In genomic region chr4:14994242-14994641, GRCh38 we compare ENCODE assay signal across 17 cellular contexts. TPM values are rescaled to one million over a fixed set of nuclear protein-coding genes. Genes with fewer than 3 reads are reported as not detected.
DNase-seq lines count a peak whose midpoint lies in the region; ATAC-seq, FAIRE-seq and TF ChIP-seq lines count a peak whose summit lies in the region.
"Had no signal": no experiment of that assay in that cellular context is flagged by ENCODE, and none has a peak within 500 bp of the region (broad histone marks: within the 10 kb centered on the region; RNA-seq: fewer than 3 reads in every experiment).

No MANE protein-coding gene starts in this region.

- H3K4me2 ChIP-seq in PC-3 (ENCODE audit: low read length): 0 out of 2 replicates have a peak overlapping the region, but pooled peaks have one; percentile 49

- no peaks in the 10 kb centered on the region for H3K9me2 ChIP-seq in PC-3 (replicated peaks; ENCODE audit: low read length)

- H3K4me3 ChIP-seq in PC-3 (ENCODE audit: low read length) (no peak overlapping the region), coronary artery (no peak overlapping the region)
- H3K4me3 ChIP-seq: cardiac muscle cell had no signal

- H3K4me1 Mint-ChIP-seq in activated naive CD4-positive, alpha-beta T cell treated with anti-CD3 and anti-CD28 coated beads, Interleukin-2, amount 10 ng/mL, durations not matched to agents 7 days and 5 days: peaks cover 11% of the 10 kb centered on the region

- H2AFZ ChIP-seq in PC-3 (ENCODE audit: low read length): 0 out of 2 replicates have a peak overlapping the region, but pooled peaks have one; percentile 35

- peaks cover 5% of the 10 kb centered on the region; the same call in 1 of the 2 replicates for H3K4me1 ChIP-seq in PC-3 (ENCODE audit: insufficient read depth, low read length)

- CTCF ChIA-PET in activated naive CD4-positive, alpha-beta T cell treated with anti-CD3 and anti-CD28 coated beads, Interleukin-2, amount 10 ng/mL, durations not matched to agents 7 days and 5 days (lab: Charles Lee): no interaction called here
- CTCF ChIA-PET in PC-3 (lab: Charles Lee): no interaction called here

- H3K27ac Mint-ChIP-seq in activated naive CD4-positive, alpha-beta T cell treated with anti-CD3 and anti-CD28 coated beads, Interleukin-2, amount 50 U/mL, for 72 hours: no peak overlapping the region
- H3K27ac Mint-ChIP-seq in activated naive CD4-positive, alpha-beta T cell treated with anti-CD3 and anti-CD28 coated beads, Interleukin-2, amount 10 ng/mL, durations not matched to agents 7 days and 5 days: no peak overlapping the region
- H3K27ac Mint-ChIP-seq: activated T-helper 2 cell treated with anti-CD3 and anti-CD28 coated beads, Interferon-gamma antibody, Interleukin-2, Interleukin-4, amounts not matched to agents 10 μg/mL and 5 μg/mL and 100 μg/mL, durations not matched to agents 14 hours and 24 hours and 36 hours had no signal

- no peaks in the 10 kb centered on the region for H3K79me2 ChIP-seq in PC-3 (ENCODE audit: low read length)

- FAIRE-seq in urothelium cell line (lab: Jason Lieb, UNC): no peak
- FAIRE-seq: GM12891, GM19239 had no signal

- no peak overlapping the region for H3K9ac ChIP-seq in PC-3 (ENCODE audit: low read length)

- H4K20me1 ChIP-seq in PC-3 (ENCODE audit: low read length): no peaks in the 10 kb centered on the region

- no peaks in the 10 kb centered on the region for H3K9me3 ChIP-seq in PC-3 (ENCODE audit: low read length)

- H3K36me3 ChIP-seq in PC-3 (ENCODE audit: low read depth, low read length): no peaks in the 10 kb centered on the region
- H3K36me3 ChIP-seq: cardiac muscle cell had no signal

- POLR2A ChIA-PET in PC-3 (lab: Charles Lee; ENCODE audit: unreplicated experiment): no interaction called here

- no peaks in the 10 kb centered on the region for H3K27me3 ChIP-seq in PC-3 (ENCODE audit: low read length)
- H3K27me3 ChIP-seq: cardiac muscle cell had no signal

- H3F3A ChIP-seq in PC-3 (ENCODE audit: low read length, unreplicated experiment): no peaks in the 10 kb centered on the region

- intact Hi-C loops in PC-3 (cut with micrococcal nuclease): no loop called here

- no peak for DNase-seq in activated naive CD4-positive, alpha-beta T cell treated with anti-CD3 and anti-CD28 coated beads, Interleukin-2, amount 50 U/mL, for 72 hours (ENCODE audit: low spot score in 2 of 2)
- no peak for DNase-seq in activated naive CD4-positive, alpha-beta T cell treated with anti-CD3 and anti-CD28 coated beads, Interleukin-2, amount 10 ng/mL, durations not matched to agents 7 days and 5 days
- DNase-seq in PC-3: peak; percentile 67
- peak; percentile 7 for DNase-seq in urothelium cell line (ENCODE audit: low spot score)
- DNase-seq in COLO829 (ENCODE audit: low spot score): no peak
- no peak for DNase-seq in NCI-H524 treated with DMSO at 0.1 percent for 48 hours (lab: John Stamatoyannopoulos, UW)
- no peak for DNase-seq in coronary artery (ENCODE audit: low spot score)
- DNase-seq: activated CD4-positive, alpha-beta T cell treated with anti-CD3 and anti-CD28 coated beads for 48 hours; DMS153; NCI-H1417 treated with DMSO at 0.1 percent for 48 hours; NCI-H524; SW 1271 had no signal

- BruUV-seq in PC-3 (replicated peaks; lab: Mats Ljungman, UMichigan): no TSS peak

- no peak for TF ChIP-seq CTCF in PC-3 (conservative IDR thresholded peaks at IDR 0.05; ENCODE audit: low read depth, low read length)
- TF ChIP-seq CTCF in coronary artery (IDR thresholded peaks at IDR 0.05): no peak

- peak; percentile 55 to 71 for ATAC-seq in activated naive CD4-positive, alpha-beta T cell treated with anti-CD3 and anti-CD28 coated beads, Interleukin-2, amount 50 U/mL, for 72 hours
- no peak for ATAC-seq in PC-3
- peak; percentile 77 for ATAC-seq in esophagus mucosa

- H3K27ac ChIP-seq in PC-3 (ENCODE audit: low read length): no peak overlapping the region
- H3K27ac ChIP-seq in coronary artery: no peak overlapping the region
- H3K27ac ChIP-seq: cardiac muscle cell had no signal

- H3K4me3 Mint-ChIP-seq in activated naive CD4-positive, alpha-beta T cell treated with anti-CD3 and anti-CD28 coated beads, Interleukin-2, amount 10 ng/mL, durations not matched to agents 7 days and 5 days: no peak overlapping the region

- no peaks in the 10 kb centered on the region for H3K36me3 Mint-ChIP-seq in activated naive CD4-positive, alpha-beta T cell treated with anti-CD3 and anti-CD28 coated beads, Interleukin-2, amount 50 U/mL, for 72 hours
- H3K36me3 Mint-ChIP-seq in activated naive CD4-positive, alpha-beta T cell treated with anti-CD3 and anti-CD28 coated beads, Interleukin-2, amount 10 ng/mL, durations not matched to agents 7 days and 5 days: no peaks in the 10 kb centered on the region

- peaks cover 5% of the 10 kb centered on the region for H3K27me3 Mint-ChIP-seq in activated naive CD4-positive, alpha-beta T cell treated with anti-CD3 and anti-CD28 coated beads, Interleukin-2, amount 10 ng/mL, durations not matched to agents 7 days and 5 days

- H3K9me3 Mint-ChIP-seq in activated naive CD4-positive, alpha-beta T cell treated with anti-CD3 and anti-CD28 coated beads, Interleukin-2, amount 50 U/mL, for 72 hours: no peaks in the 10 kb centered on the region
- no peaks in the 10 kb centered on the region for H3K9me3 Mint-ChIP-seq in activated naive CD4-positive, alpha-beta T cell treated with anti-CD3 and anti-CD28 coated beads, Interleukin-2, amount 10 ng/mL, durations not matched to agents 7 days and 5 days

RNA-seq across cellular contexts. Expression of gene CPEB2, which starts 8.0 kb away (rescaled TPM):
- total RNA-seq in activated naive CD4-positive, alpha-beta T cell treated with anti-CD3 and anti-CD28 coated beads, Interleukin-2, amount 50 U/mL, for 72 hours: 1 to 10 TPM; 7.1 to 7.5 TPM
- total RNA-seq in PC-3 (2014; rRNA removed) (1.8 and 2.4 TPM in 2 replicates), esophagus mucosa (18.3 TPM)

Comparison
In these comparisons a context has a peak if more than half of its experiments do, and no peak if none do; other contexts are left out.
1. DNase-seq: peak in PC-3 (single experiment) and urothelium cell line (single experiment); none in activated naive CD4-positive, alpha-beta T cell treated with anti-CD3 and anti-CD28 coated beads, Interleukin-2, amount 50 U/mL, for 72 hours (0 of 2), activated naive CD4-positive, alpha-beta T cell treated with anti-CD3 and anti-CD28 coated beads, Interleukin-2, amount 10 ng/mL, durations not matched to agents 7 days and 5 days (single experiment), COLO829 (single experiment), NCI-H524 treated with DMSO at 0.1 percent for 48 hours (single experiment) and coronary artery (single experiment).